ENCODE assay signal across 1 cellular context in genomic region chr20:47847882-47848485, GRCh38.
TF ChIP-seq lines count a peak whose summit lies in the region.

No MANE protein-coding gene starts in this region.

TF ChIP-seq in GM12878, 131 proteins besides CTCF, POLR2A, EP300 and RAD21 (continued from another document and continues in another):
- TF ChIP-seq CEBPZ (IDR thresholded peaks at IDR 0.05; ENCODE audit: low read depth, low read length) = no peak
- TF ChIP-seq CBX5 (IDR thresholded peaks at IDR 0.05; ENCODE audit: low read depth) = no peak
- no peak for TF ChIP-seq LARP7 (IDR thresholded peaks at IDR 0.05)
- TF ChIP-seq SMC3 (IDR thresholded peaks at IDR 0.05; ENCODE audit: borderline replicate concordance, low read length) = no peak
- no peak for TF ChIP-seq CREB1 (IDR thresholded peaks at IDR 0.05; ENCODE audit: low read depth)
- TF ChIP-seq MLLT1 (IDR thresholded peaks at IDR 0.05) = no peak
- TF ChIP-seq CUX1 (IDR thresholded peaks at IDR 0.05; ENCODE audit: insufficient replicate concordance, low read depth, low read length) = no peak
- TF ChIP-seq CHD4 (IDR thresholded peaks at IDR 0.05) = no peak
- 0 out of 2 replicates have a peak, but pooled peaks have one; percentile 15 for TF ChIP-seq NBN (IDR thresholded peaks at IDR 0.05)
- no peak for TF ChIP-seq EED (IDR thresholded peaks at IDR 0.05; ENCODE audit: low read depth)
- no peak for TF ChIP-seq CBFB (IDR thresholded peaks at IDR 0.05; ENCODE audit: low read depth)
- no peak for TF ChIP-seq RBBP5 (conservative IDR thresholded peaks at IDR 0.05)
- peak; percentile 36; the same call in 1 of the 2 replicates for TF ChIP-seq PKNOX1 (IDR thresholded peaks at IDR 0.05)
- no peak for TF ChIP-seq MYC (IDR thresholded peaks at IDR 0.05; ENCODE audit: insufficient read depth, insufficient read length, insufficient replicate concordance, low read length, severe bottlenecking)
- no peak for TF ChIP-seq TCF12 (IDR thresholded peaks at IDR 0.05; ENCODE audit: low read depth, low read length)
- TF ChIP-seq HCFC1 (IDR thresholded peaks at IDR 0.05; ENCODE audit: low read length) = no peak
- no peak for TF ChIP-seq ZSCAN29 (IDR thresholded peaks at IDR 0.05)
- TF ChIP-seq BHLHE40 (IDR thresholded peaks at IDR 0.05; ENCODE audit: borderline replicate concordance in 1 of 2, low read depth in 2 of 2, low read length in 1 of 2) = peak in 1 of 2 experiments; percentile 56; a peak in 2 of 4 replicates
- no peak for TF ChIP-seq DPF2 (IDR thresholded peaks at IDR 0.05)
- TF ChIP-seq BCL3 (IDR thresholded peaks at IDR 0.05; ENCODE audit: borderline replicate concordance, insufficient read depth, low read depth, low read length, poor library complexity, severe bottlenecking) = peak; percentile 65
- no peak for TF ChIP-seq SMARCA5 (IDR thresholded peaks at IDR 0.05)
- TF ChIP-seq RELB (IDR thresholded peaks at IDR 0.05; ENCODE audit: low read depth) = no peak
- TF ChIP-seq MTA3 (IDR thresholded peaks at IDR 0.05; ENCODE audit: borderline replicate concordance, low read length) = no peak
- no peak for TF ChIP-seq TBL1XR1 (IDR thresholded peaks at IDR 0.05; ENCODE audit: low read depth, low read length)
- TF ChIP-seq CBX3 (IDR thresholded peaks at IDR 0.05; ENCODE audit: borderline replicate concordance, low read depth) = no peak
- TF ChIP-seq ZBED1 (IDR thresholded peaks at IDR 0.05; ENCODE audit: borderline replicate concordance) = no peak
- peak; percentile 20; the same call in 1 of the 3 replicates for TF ChIP-seq POU2F2 (IDR thresholded peaks at IDR 0.05; ENCODE audit: borderline replicate concordance, low read depth, low read length)
- peak; percentile 85 for TF ChIP-seq RAD51 (IDR thresholded peaks at IDR 0.05)
- no peak for TF ChIP-seq SUZ12 (IDR thresholded peaks at IDR 0.05; ENCODE audit: unreplicated experiment)
- no peak for TF ChIP-seq SIX5 (IDR thresholded peaks at IDR 0.05; ENCODE audit: low read depth, low read length, severe bottlenecking)
- no peak for TF ChIP-seq MXI1 (IDR thresholded peaks at IDR 0.05; ENCODE audit: low read depth, low read length)
- no peak for TF ChIP-seq BCL11A (IDR thresholded peaks at IDR 0.05; ENCODE audit: low read depth, low read length)
- TF ChIP-seq PAX8 (IDR thresholded peaks at IDR 0.05) = no peak
- TF ChIP-seq TAF1 (IDR thresholded peaks at IDR 0.05; ENCODE audit: borderline replicate concordance, low read depth, low read length) = no peak
- no peak for TF ChIP-seq KDM1A (IDR thresholded peaks at IDR 0.05; ENCODE audit: borderline replicate concordance)
- no peak for TF ChIP-seq E2F4 (IDR thresholded peaks at IDR 0.05; ENCODE audit: low read depth, low read length)
- no peak for TF ChIP-seq HSF1 (IDR thresholded peaks at IDR 0.05; ENCODE audit: low read depth, low read length)
- TF ChIP-seq IKZF2 (IDR thresholded peaks at IDR 0.05) = peak; percentile 20 to 31; a peak in 2 of 4 replicates
- no peak for TF ChIP-seq NFYA (IDR thresholded peaks at IDR 0.05; ENCODE audit: borderline replicate concordance, low read depth, low read length)
- no peak for TF ChIP-seq IRF4 (IDR thresholded peaks at IDR 0.05; ENCODE audit: low read depth, low read length)
- TF ChIP-seq TCF3 (IDR thresholded peaks at IDR 0.05; ENCODE audit: borderline replicate concordance, insufficient read depth, low read depth, low read length) = 0 out of 2 replicates have a peak, but pooled peaks have one; percentile 14
- no peak for TF ChIP-seq ZZZ3 (IDR thresholded peaks at IDR 0.05; ENCODE audit: control insufficient read depth, insufficient read length, low read depth)
- no peak for TF ChIP-seq BRCA1 (IDR thresholded peaks at IDR 0.05; ENCODE audit: low read depth, low read length)
- TF ChIP-seq EGR1 (IDR thresholded peaks at IDR 0.05; ENCODE audit: borderline replicate concordance in 1 of 2, low read depth in 2 of 2, low read length in 2 of 2) = 0 out of 3 replicates have a peak, but pooled peaks of 1 of the 2 experiments have one; percentile 21
- TF ChIP-seq ESRRA (IDR thresholded peaks at IDR 0.05; ENCODE audit: low read length) = no peak
- peak; percentile 82 for TF ChIP-seq BMI1 (IDR thresholded peaks at IDR 0.05; ENCODE audit: borderline replicate concordance)
- no peak for TF ChIP-seq RUNX3 (IDR thresholded peaks at IDR 0.05; ENCODE audit: low read length)
